15 cellular contexts compared by ENCODE assay signal in the genomic region with DNA sequence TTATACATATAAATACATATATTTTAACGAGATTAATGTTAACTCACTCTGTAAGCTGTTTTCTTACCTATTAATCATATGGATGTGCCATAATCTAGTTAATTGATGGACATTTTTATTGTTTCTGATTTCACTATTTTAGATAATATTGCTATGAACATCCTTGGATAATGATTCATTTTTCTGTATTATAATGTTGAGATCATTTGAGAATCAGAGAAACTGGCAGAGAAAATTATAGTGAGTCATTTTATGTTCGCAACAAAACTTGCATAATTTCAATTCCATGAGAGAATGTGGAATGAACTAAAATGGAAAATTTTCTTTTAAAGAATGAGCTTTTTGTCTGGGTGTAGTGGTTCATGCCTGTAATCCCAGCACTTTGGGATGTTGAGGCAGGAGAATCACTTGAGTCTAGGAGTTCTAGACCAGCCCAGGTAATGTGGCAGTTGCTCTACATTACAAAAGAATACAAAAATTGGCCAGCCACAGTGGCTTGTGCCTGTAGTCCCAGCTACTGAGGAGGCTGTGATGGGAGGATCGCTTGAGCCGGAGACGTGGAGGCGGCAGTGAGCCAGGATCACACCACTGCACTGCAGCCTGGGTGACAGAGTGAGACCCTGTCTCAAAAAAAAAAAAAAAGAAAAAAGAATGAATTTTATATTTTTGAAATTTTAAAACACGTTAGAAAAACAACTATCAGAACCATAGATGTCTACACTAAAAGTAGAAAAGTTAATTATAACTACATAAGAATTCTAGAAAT. TPM values are rescaled to one million over a fixed set of nuclear protein-coding genes. Genes with fewer than 3 reads are reported as not detected.
DNase-seq lines count a peak whose midpoint lies in the region; ATAC-seq and TF ChIP-seq lines count a peak whose summit lies in the region.
"Had no signal": no experiment of that assay in that cellular context is flagged by ENCODE, and none has a peak within 500 bp of the region (broad histone marks: within the 10 kb centered on the region; RNA-seq: fewer than 3 reads in every experiment).

No MANE protein-coding gene starts in this region.

- peak; percentile 82 for DNase-seq in EH (ENCODE audit: low read depth)
- no peak for DNase-seq in RWPE2 (ENCODE audit: low spot score)
- DNase-seq in fibroblast of mammary gland (ENCODE audit: low read depth) = peak; percentile 71
- DNase-seq in osteocyte (ENCODE audit: extremely low spot score, unreplicated experiment) = no peak
- DNase-seq in NCI-H2029 treated with DMSO at 0.1 percent for 48 hours (lab: John Stamatoyannopoulos, UW) = no peak
- no peak for DNase-seq in NCI-H748 treated with DMSO at 0.1 percent for 48 hours (lab: John Stamatoyannopoulos, UW)
- no peak for DNase-seq in activated CD4-positive, alpha-beta T cell treated with anti-CD3 and anti-CD28 coated beads, Interleukin-2, amount 50 U/mL, for 1 hour
- DNase-seq in stimulated activated effector memory CD8-positive, alpha-beta T cell treated with anti-CD3 and anti-CD28 coated beads, Interleukin-12 subunit alpha, Interleukin-12 subunit beta, amount 100 ng/mL, for 72 hours (ENCODE audit: low spot score in 2 of 2) = no peak
- DNase-seq: activated CD4-positive, alpha-beta T cell treated with anti-CD3 and anti-CD28 coated beads for 36 hours; central memory CD4-positive, alpha-beta T cell; erythroblast; H9 had no signal

- H3K9me3 ChIP-seq in RWPE2 (ENCODE audit: severe bottlenecking) = no peaks in the 10 kb centered on the region

- no peaks in the 10 kb centered on the region for H3K36me3 ChIP-seq in RWPE2 (ENCODE audit: low read depth)

- H3K36me3 Mint-ChIP-seq in osteocyte (ENCODE audit: unreplicated experiment) = peaks cover 2% of the 10 kb centered on the region
- no peaks in the 10 kb centered on the region for H3K36me3 Mint-ChIP-seq in stimulated activated effector memory CD8-positive, alpha-beta T cell treated with anti-CD3 and anti-CD28 coated beads, Interleukin-12 subunit alpha, Interleukin-12 subunit beta, amount 100 ng/mL, for 72 hours
- H3K36me3 Mint-ChIP-seq: CD14-positive monocyte had no signal

- no peaks in the 10 kb centered on the region for H3K27me3 Mint-ChIP-seq in osteocyte (ENCODE audit: unreplicated experiment)

- H3K27me3 ChIP-seq in RWPE2 (ENCODE audit: insufficient read depth, poor library complexity, severe bottlenecking) = no peaks in the 10 kb centered on the region

- H3K4me1 Mint-ChIP-seq in osteocyte (ENCODE audit: unreplicated experiment) = peaks cover 18% of the 10 kb centered on the region
- H3K4me1 Mint-ChIP-seq in stimulated activated effector memory CD8-positive, alpha-beta T cell treated with anti-CD3 and anti-CD28 coated beads, Interleukin-12 subunit alpha, Interleukin-12 subunit beta, amount 100 ng/mL, for 72 hours = no peaks in the 10 kb centered on the region
- H3K4me1 Mint-ChIP-seq: activated CD4-positive, alpha-beta T cell treated with anti-CD3 and anti-CD28 coated beads for 36 hours; CD14-positive monocyte had no signal

- no peak for TF ChIP-seq CTCF in RWPE2 (IDR thresholded peaks at IDR 0.05; ENCODE audit: poor library complexity, severe bottlenecking)
- TF ChIP-seq CTCF in fibroblast of mammary gland (conservative IDR thresholded peaks at IDR 0.05; ENCODE audit: control insufficient read depth, insufficient read depth, low read depth, low read length) = no peak
- no peak for TF ChIP-seq CTCF in osteocyte (IDR thresholded peaks at IDR 0.05)

- peak; percentile 68; the same call in 2 of the 3 replicates for ATAC-seq in RWPE2 (ENCODE audit: low read depth)
- ATAC-seq in stimulated activated effector memory CD8-positive, alpha-beta T cell treated with anti-CD3 and anti-CD28 coated beads, Interleukin-12 subunit alpha, Interleukin-12 subunit beta, amount 100 ng/mL, for 72 hours = no peak
- ATAC-seq: activated CD4-positive, alpha-beta T cell treated with anti-CD3 and anti-CD28 coated beads for 36 hours had no signal

- peak overlapping the region; percentile 88 for H3K27ac Mint-ChIP-seq in osteocyte (ENCODE audit: unreplicated experiment)
- no peak overlapping the region for H3K27ac Mint-ChIP-seq in stimulated activated effector memory CD8-positive, alpha-beta T cell treated with anti-CD3 and anti-CD28 coated beads, Interleukin-12 subunit alpha, Interleukin-12 subunit beta, amount 100 ng/mL, for 72 hours
- H3K27ac Mint-ChIP-seq: activated CD4-positive, alpha-beta T cell treated with anti-CD3 and anti-CD28 coated beads for 36 hours; activated T-helper 1 cell treated with anti-CD3 and anti-CD28 coated beads, Interleukin-12 subunit alpha, Interleukin-12 subunit beta, Interleukin-2, Interleukin-4 antibody, amounts not matched to agents 30 ng/mL and 10 ng/mL and 1 ng/mL, durations not matched to agents 14 hours and 24 hours and 36 hours; stimulated activated naive CD8-positive, alpha-beta T cell treated with anti-CD3 and anti-CD28 coated beads, Interleukin-15, Interleukin-2, amounts not matched to agents 100 ng/mL and 50 ng/mL, for 24 hours had no signal

- peak overlapping the region; percentile 65 for H3K27ac ChIP-seq in RWPE2 (ENCODE audit: poor library complexity, severe bottlenecking)

- no peak overlapping the region for H3K4me3 ChIP-seq in RWPE2 (ENCODE audit: severe bottlenecking)
- H3K4me3 ChIP-seq in fibroblast of mammary gland (ENCODE audit: control insufficient read depth, low read depth, low read length) = no peak overlapping the region

- H3K4me1 ChIP-seq in RWPE2 (ENCODE audit: insufficient read depth, poor library complexity, severe bottlenecking) = peaks cover 28% of the 10 kb centered on the region

- H3K9me3 Mint-ChIP-seq in osteocyte (ENCODE audit: unreplicated experiment) = no peaks in the 10 kb centered on the region
- H3K9me3 Mint-ChIP-seq in stimulated activated effector memory CD8-positive, alpha-beta T cell treated with anti-CD3 and anti-CD28 coated beads, Interleukin-12 subunit alpha, Interleukin-12 subunit beta, amount 100 ng/mL, for 72 hours = no peaks in the 10 kb centered on the region
- H3K9me3 Mint-ChIP-seq: activated T-helper 1 cell treated with anti-CD3 and anti-CD28 coated beads, Interleukin-12 subunit alpha, Interleukin-12 subunit beta, Interleukin-2, Interleukin-4 antibody, amounts not matched to agents 30 ng/mL and 10 ng/mL and 1 ng/mL, durations not matched to agents 14 hours and 24 hours and 36 hours; H9; stimulated activated naive CD8-positive, alpha-beta T cell treated with anti-CD3 and anti-CD28 coated beads, Interleukin-15, Interleukin-2, amounts not matched to agents 100 ng/mL and 50 ng/mL, for 24 hours had no signal

- no peak overlapping the region for H3K4me3 Mint-ChIP-seq in osteocyte (ENCODE audit: unreplicated experiment)
- no peak overlapping the region for H3K4me3 Mint-ChIP-seq in stimulated activated effector memory CD8-positive, alpha-beta T cell treated with anti-CD3 and anti-CD28 coated beads, Interleukin-12 subunit alpha, Interleukin-12 subunit beta, amount 100 ng/mL, for 72 hours
- H3K4me3 Mint-ChIP-seq: activated CD4-positive, alpha-beta T cell treated with anti-CD3 and anti-CD28 coated beads for 36 hours; activated T-helper 1 cell treated with anti-CD3 and anti-CD28 coated beads, Interleukin-12 subunit alpha, Interleukin-12 subunit beta, Interleukin-2, Interleukin-4 antibody, amounts not matched to agents 30 ng/mL and 10 ng/mL and 1 ng/mL, durations not matched to agents 14 hours and 24 hours and 36 hours; CD14-positive monocyte; H9; stimulated activated naive CD8-positive, alpha-beta T cell treated with anti-CD3 and anti-CD28 coated beads, Interleukin-15, Interleukin-2, amounts not matched to agents 100 ng/mL and 50 ng/mL, for 24 hours had no signal

RNA-seq across cellular contexts. Expression of a gene that starts 40.5 kb away (rescaled TPM):
- total RNA-seq in osteocyte = 18.5 and 21.9 TPM in 2 replicates

Comparison
In these comparisons a context has a peak if more than half of its experiments do, and no peak if none do; other contexts are left out.
1. DNase-seq: peak in EH (single experiment) and fibroblast of mammary gland (single experiment); none in RWPE2 (single experiment), osteocyte (single experiment), NCI-H2029 treated with DMSO at 0.1 percent for 48 hours (single experiment), NCI-H748 treated with DMSO at 0.1 percent for 48 hours (single experiment), activated CD4-positive, alpha-beta T cell treated with anti-CD3 and anti-CD28 coated beads, Interleukin-2, amount 50 U/mL, for 1 hour (single experiment) and stimulated activated effector memory CD8-positive, alpha-beta T cell treated with anti-CD3 and anti-CD28 coated beads, Interleukin-12 subunit alpha, Interleukin-12 subunit beta, amount 100 ng/mL, for 72 hours (0 of 2).